Comparison of ENCODE assay signal across 8 cellular contexts in the genomic region with DNA sequence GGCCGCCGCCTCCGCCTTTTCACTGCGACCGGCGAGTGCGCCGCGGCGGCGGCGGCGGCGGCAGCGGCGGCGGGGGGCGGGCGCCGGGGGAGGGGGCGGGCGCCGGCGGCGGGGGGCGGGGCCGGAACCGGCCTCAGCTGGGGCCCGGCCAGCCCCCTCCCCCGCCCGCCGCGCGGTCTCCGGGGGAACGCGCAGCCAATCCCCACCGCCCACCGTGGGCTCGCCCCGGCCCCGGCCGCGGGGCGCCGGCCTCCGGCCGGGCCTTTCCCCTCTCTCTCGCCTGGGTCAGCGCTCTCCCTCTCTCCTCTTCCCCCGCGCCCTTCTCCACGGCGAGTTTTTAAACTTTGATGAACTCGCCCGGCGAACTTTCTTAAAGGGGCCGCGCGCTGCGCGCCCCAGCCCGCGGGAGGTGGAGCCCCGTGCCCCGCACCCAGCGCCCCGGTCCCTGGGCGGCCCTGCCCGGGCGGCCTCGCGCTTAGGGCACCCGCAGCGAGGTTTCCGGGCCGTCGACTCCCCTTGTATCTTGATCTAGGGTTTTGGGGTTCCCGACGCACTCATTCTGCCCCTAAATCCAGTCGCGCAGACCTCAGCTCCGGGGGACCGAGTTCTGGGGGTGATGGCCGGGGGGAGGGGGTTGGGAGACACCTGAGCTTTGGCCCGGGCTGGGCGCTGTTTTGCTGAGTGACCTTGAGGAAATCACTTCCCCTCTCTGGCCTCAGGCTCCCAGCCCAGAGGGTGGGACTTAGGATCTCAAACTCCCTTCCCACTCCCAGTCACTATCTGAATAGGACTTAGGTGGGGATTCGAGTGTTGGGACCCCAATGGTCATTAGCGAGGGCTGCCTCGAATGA. TPM values are rescaled to one million over a fixed set of nuclear protein-coding genes. Genes with fewer than 3 reads are reported as not detected.
DNase-seq lines count a peak whose midpoint lies in the region; ATAC-seq, FAIRE-seq and TF ChIP-seq lines count a peak whose summit lies in the region.

A gene (minus strand): TSS at position 39 of the 851 bp plus-strand sequence. CDS start 270 bp downstream, outside the sequence.

- peak within 1 kb of the TSS; percentile 7 for H3K4me3 Mint-ChIP-seq in activated CD8-positive, alpha-beta memory T cell treated with anti-CD3 and anti-CD28 coated beads, Interleukin-2, amount 10 ng/mL, durations not matched to agents 7 days and 5 days
- peak within 1 kb of the TSS; percentile 71 for H3K4me3 Mint-ChIP-seq in activated naive CD8-positive, alpha-beta T cell treated with anti-CD3 and anti-CD28 coated beads for 36 hours
- H3K4me3 Mint-ChIP-seq in stimulated activated memory B cell treated with anti-CD40 and anti-IgM and Interleukin-4, amounts not matched to agents 10 μg/mL and 1 μg/mL and 100 μg/mL, for 72 hours = peak within 1 kb of the TSS; percentile 78

- CTCF ChIA-PET in activated CD8-positive, alpha-beta memory T cell treated with anti-CD3 and anti-CD28 coated beads, Interleukin-2, amount 10 ng/mL, durations not matched to agents 7 days and 5 days (lab: Charles Lee) = no interaction called here

- H3K9me3 Mint-ChIP-seq in activated CD8-positive, alpha-beta memory T cell treated with anti-CD3 and anti-CD28 coated beads, Interleukin-2, amount 10 ng/mL, durations not matched to agents 7 days and 5 days (ENCODE audit: low read depth) = no peaks in the 10 kb centered on the region
- no peaks in the 10 kb centered on the region for H3K9me3 Mint-ChIP-seq in activated naive CD8-positive, alpha-beta T cell treated with anti-CD3 and anti-CD28 coated beads for 36 hours
- H3K9me3 Mint-ChIP-seq in stimulated activated memory B cell treated with anti-CD40 and anti-IgM and Interleukin-4, amounts not matched to agents 10 μg/mL and 1 μg/mL and 100 μg/mL, for 72 hours = no peaks in the 10 kb centered on the region

- ATAC-seq in activated CD8-positive, alpha-beta memory T cell treated with anti-CD3 and anti-CD28 coated beads, Interleukin-2, amount 10 ng/mL, durations not matched to agents 7 days and 5 days = peak; percentile 13
- ATAC-seq in stimulated activated memory B cell treated with anti-CD40 and anti-IgM and Interleukin-4, amounts not matched to agents 10 μg/mL and 1 μg/mL and 100 μg/mL, for 72 hours = peak; percentile 49
- no peak for ATAC-seq in HG03354 (IDR thresholded peaks at IDR 0.05; ENCODE audit: poor library complexity, severe bottlenecking, unreplicated experiment)

- no peaks in the 10 kb centered on the region for H3K36me3 Mint-ChIP-seq in activated CD8-positive, alpha-beta memory T cell treated with anti-CD3 and anti-CD28 coated beads, Interleukin-2, amount 10 ng/mL, durations not matched to agents 7 days and 5 days
- no peaks in the 10 kb centered on the region for H3K36me3 Mint-ChIP-seq in activated naive CD8-positive, alpha-beta T cell treated with anti-CD3 and anti-CD28 coated beads for 36 hours
- no peaks in the 10 kb centered on the region for H3K36me3 Mint-ChIP-seq in stimulated activated memory B cell treated with anti-CD40 and anti-IgM and Interleukin-4, amounts not matched to agents 10 μg/mL and 1 μg/mL and 100 μg/mL, for 72 hours

- H3K4me1 Mint-ChIP-seq in activated CD8-positive, alpha-beta memory T cell treated with anti-CD3 and anti-CD28 coated beads, Interleukin-2, amount 10 ng/mL, durations not matched to agents 7 days and 5 days = peaks cover 3% of the 10 kb centered on the region
- H3K4me1 Mint-ChIP-seq in activated naive CD8-positive, alpha-beta T cell treated with anti-CD3 and anti-CD28 coated beads for 36 hours = peaks cover 2% of the 10 kb centered on the region
- H3K4me1 Mint-ChIP-seq in stimulated activated memory B cell treated with anti-CD40 and anti-IgM and Interleukin-4, amounts not matched to agents 10 μg/mL and 1 μg/mL and 100 μg/mL, for 72 hours = peaks cover 6% of the 10 kb centered on the region

- no peak within 1 kb of the TSS for H3K27ac Mint-ChIP-seq in activated CD8-positive, alpha-beta memory T cell treated with anti-CD3 and anti-CD28 coated beads, Interleukin-2, amount 10 ng/mL, durations not matched to agents 7 days and 5 days
- no peak within 1 kb of the TSS for H3K27ac Mint-ChIP-seq in activated naive CD8-positive, alpha-beta T cell treated with anti-CD3 and anti-CD28 coated beads for 36 hours
- peak within 1 kb of the TSS; percentile 49 for H3K27ac Mint-ChIP-seq in stimulated activated memory B cell treated with anti-CD40 and anti-IgM and Interleukin-4, amounts not matched to agents 10 μg/mL and 1 μg/mL and 100 μg/mL, for 72 hours

- no peak for FAIRE-seq in GM12892 (lab: Jason Lieb, UNC)

- DNase-seq in activated CD8-positive, alpha-beta memory T cell treated with anti-CD3 and anti-CD28 coated beads, Interleukin-2, amount 10 ng/mL, durations not matched to agents 7 days and 5 days = no peak
- no peak for DNase-seq in activated CD8-positive, alpha-beta memory T cell treated with anti-CD3 and anti-CD28 coated beads for 24 hours
- no peak for DNase-seq in activated naive CD8-positive, alpha-beta T cell treated with anti-CD3 and anti-CD28 coated beads for 36 hours
- DNase-seq in iPS-NIHi11 (ENCODE audit: low spot score) = peak; percentile 85
- DNase-seq in NCI-H774 (lab: John Stamatoyannopoulos, UW) = no peak
- no peak for DNase-seq in GM12892 (ENCODE audit: insufficient read length)

- H3K27me3 Mint-ChIP-seq in activated CD8-positive, alpha-beta memory T cell treated with anti-CD3 and anti-CD28 coated beads, Interleukin-2, amount 10 ng/mL, durations not matched to agents 7 days and 5 days = peaks cover 66% of the 10 kb centered on the region
- peaks cover 65% of the 10 kb centered on the region for H3K27me3 Mint-ChIP-seq in activated naive CD8-positive, alpha-beta T cell treated with anti-CD3 and anti-CD28 coated beads for 36 hours
- peaks cover 39% of the 10 kb centered on the region for H3K27me3 Mint-ChIP-seq in stimulated activated memory B cell treated with anti-CD40 and anti-IgM and Interleukin-4, amounts not matched to agents 10 μg/mL and 1 μg/mL and 100 μg/mL, for 72 hours

- no peak for TF ChIP-seq POLR2A in GM12892 (IDR thresholded peaks at IDR 0.05; ENCODE audit: low read depth, low read length)

RNA-seq across cellular contexts. Expression of the gene that starts here (rescaled TPM):
- total RNA-seq in activated CD8-positive, alpha-beta memory T cell treated with anti-CD3 and anti-CD28 coated beads, Interleukin-2, amount 10 ng/mL, durations not matched to agents 7 days and 5 days = not detected
- total RNA-seq in activated naive CD8-positive, alpha-beta T cell treated with anti-CD3 and anti-CD28 coated beads for 36 hours = not detected
- not detected for polyA plus RNA-seq in GM12892 (2012; ENCODE audit: missing spikeins)

Comparison
In these comparisons a context has a peak if more than half of its experiments do, and no peak if none do; other contexts are left out.
1. Peak in ATAC-seq in activated CD8-positive, alpha-beta memory T cell treated with anti-CD3 and anti-CD28 coated beads, Interleukin-2, amount 10 ng/mL, durations not matched to agents 7 days and 5 days; RNA of the gene not detected or under 1 TPM.
2. H3K4me3 Mint-ChIP-seq: peak in every context shown above with its lines; median percentile 78 in stimulated activated memory B cell treated with anti-CD40 and anti-IgM and Interleukin-4, amounts not matched to agents 10 μg/mL and 1 μg/mL and 100 μg/mL, for 72 hours; 71 in activated naive CD8-positive, alpha-beta T cell treated with anti-CD3 and anti-CD28 coated beads for 36 hours; 7 in activated CD8-positive, alpha-beta memory T cell treated with anti-CD3 and anti-CD28 coated beads, Interleukin-2, amount 10 ng/mL, durations not matched to agents 7 days and 5 days.